In genomic region chr22:41932353-41932752, GRCh38 we compare ENCODE assay signal across 33 cellular contexts. TPM values are rescaled to one million over a fixed set of nuclear protein-coding genes. Genes with fewer than 3 reads are reported as not detected.
A peak's percentile ranks its signal among the peaks of the same experiment; 100 is the strongest.
DNase-seq lines count a peak whose midpoint lies in the region; ATAC-seq and TF ChIP-seq lines count a peak whose summit lies in the region.
"Had no signal": no experiment of that assay in that cellular context is flagged by ENCODE, and none has a peak within 500 bp of the region (broad histone marks: within the 10 kb centered on the region; RNA-seq: fewer than 3 reads in every experiment).

No MANE protein-coding gene starts in this region.

- H3K36me3 ChIP-seq in OCI-LY7 (ENCODE audit: insufficient read depth, low read length) (peaks cover 47% of the 10 kb centered on the region), mesenchymal stem cell (ENCODE audit: control insufficient read depth in 1 of 2, insufficient read depth in 2 of 2, low read depth in 1 of 2, low read length in 2 of 2) (no peaks in the 10 kb centered on the region), tibial artery (no peaks in the 10 kb centered on the region)
- H3K36me3 ChIP-seq: breast epithelium, heart right ventricle, left ventricle myocardium inferior, prostate gland, suprapubic skin had no signal

- peaks cover 0 to 10% of the 10 kb centered on the region in 2 experiments for H3K27me3 ChIP-seq in mesenchymal stem cell (ENCODE audit: control insufficient read depth in 1 of 2, insufficient read depth in 1 of 2, low read length in 2 of 2)
- H3K27me3 ChIP-seq in tibial artery = peaks cover 0 to 10% of the 10 kb centered on the region in 2 donors
- H3K27me3 ChIP-seq: breast epithelium, suprapubic skin had no signal

- H3K4me2 ChIP-seq in OCI-LY7 (ENCODE audit: low read length) = peak overlapping the region; percentile 64
- no peak overlapping the region for H3K4me2 ChIP-seq in mesenchymal stem cell (ENCODE audit: low read length, poor library complexity, severe bottlenecking)
- H3K4me2 ChIP-seq: KMS-11 had no signal

- peaks cover 35% of the 10 kb centered on the region for H3K4me1 Mint-ChIP-seq in stimulated activated naive CD8-positive, alpha-beta T cell treated with anti-CD3 and anti-CD28 coated beads, Interleukin-15, amount 100 ng/mL, for 72 hours

- no peak overlapping the region for H3K4me3 Mint-ChIP-seq in stimulated activated naive CD8-positive, alpha-beta T cell treated with anti-CD3 and anti-CD28 coated beads, Interleukin-15, amount 100 ng/mL, for 72 hours
- H3K4me3 Mint-ChIP-seq: activated CD4-positive, alpha-beta T cell treated with anti-CD3 and anti-CD28 coated beads, Interleukin-2, amount 10 ng/mL, durations not matched to agents 7 days and 5 days; WTC11 had no signal

- H2BK12ac ChIP-seq in mesenchymal stem cell (ENCODE audit: low read length in 2 of 2) = no peak overlapping the region

- no peaks in the 10 kb centered on the region for H3K9me3 Mint-ChIP-seq in stimulated activated naive CD8-positive, alpha-beta T cell treated with anti-CD3 and anti-CD28 coated beads, Interleukin-15, amount 100 ng/mL, for 72 hours
- H3K9me3 Mint-ChIP-seq: activated CD4-positive, alpha-beta T cell treated with anti-CD3 and anti-CD28 coated beads, Interleukin-2, amount 10 ng/mL, durations not matched to agents 7 days and 5 days; activated naive CD4-positive, alpha-beta T cell treated with anti-CD3 and anti-CD28 coated beads, Interleukin-2, amount 50 U/mL, for 72 hours; WTC11 had no signal

- H3K79me1 ChIP-seq in mesenchymal stem cell (replicated peaks; ENCODE audit: low read length, poor library complexity, severe bottlenecking) = no peaks in the 10 kb centered on the region

- H3K9me3 ChIP-seq in OCI-LY7 (ENCODE audit: low read length) (no peaks in the 10 kb centered on the region), mesenchymal stem cell (ENCODE audit: control insufficient read depth, low read length) (no peaks in the 10 kb centered on the region), tibial artery (no peaks in the 10 kb centered on the region)
- H3K9me3 ChIP-seq: breast epithelium, heart right ventricle, left ventricle myocardium inferior, prostate gland, suprapubic skin had no signal

- no peak overlapping the region for H3K18ac ChIP-seq in mesenchymal stem cell (ENCODE audit: low read depth in 1 of 2, low read length in 2 of 2)

- H3K27ac Mint-ChIP-seq in stimulated activated naive CD8-positive, alpha-beta T cell treated with anti-CD3 and anti-CD28 coated beads, Interleukin-15, amount 100 ng/mL, for 72 hours = no peak overlapping the region
- H3K27ac Mint-ChIP-seq: WTC11 had no signal

- H2BK15ac ChIP-seq in mesenchymal stem cell (ENCODE audit: low read depth, poor library complexity, severe bottlenecking) = peak overlapping the region; percentile 2

- POLR2A ChIA-PET in OCI-LY7 (lab: Charles Lee) = no interaction called here

- no peak overlapping the region for H3K9ac ChIP-seq in mesenchymal stem cell (ENCODE audit: low read length)
- H3K9ac ChIP-seq: KMS-11 had no signal

- H3K79me2 ChIP-seq in OCI-LY7 (ENCODE audit: insufficient read depth, low read depth, low read length) = peaks cover 3% of the 10 kb centered on the region; the same call in 1 of the 2 replicates

- no peaks in the 10 kb centered on the region for H4K20me1 ChIP-seq in OCI-LY7 (ENCODE audit: insufficient read depth, low read length)

- H3K9me2 ChIP-seq in OCI-LY7 (ENCODE audit: insufficient read depth, low read length) = no peaks in the 10 kb centered on the region

- H4K91ac ChIP-seq in mesenchymal stem cell (ENCODE audit: low read length) = peak overlapping the region; percentile 18

- no peak overlapping the region for H3K23ac ChIP-seq in mesenchymal stem cell (ENCODE audit: low read length in 2 of 2)

- H4K8ac ChIP-seq in mesenchymal stem cell (ENCODE audit: low read length) = no peak overlapping the region

- WGBS in mesenchymal stem cell = 97% methylated on average over 12 of the region's 12 CpGs

- CTCF ChIA-PET in OCI-LY7 (lab: Charles Lee; ENCODE audit: unreplicated experiment) = no interaction called here

- ATAC-seq in stimulated activated naive CD8-positive, alpha-beta T cell treated with anti-CD3 and anti-CD28 coated beads, Interleukin-15, amount 100 ng/mL, for 72 hours = peak; percentile 7
- no peak for ATAC-seq in stimulated activated naive CD8-positive, alpha-beta T cell treated with anti-CD3 and anti-CD28 coated beads, Interleukin-15, Interleukin-2, amounts not matched to agents 100 U/mL and 50 U/mL, for 24 hours
- no peak for ATAC-seq in HG03460 (IDR thresholded peaks at IDR 0.05; ENCODE audit: unreplicated experiment)
- ATAC-seq: heart right ventricle, sciatic nerve, WTC11 had no signal

- no peak for TF ChIP-seq CTCF in OCI-LY7 (conservative IDR thresholded peaks at IDR 0.05; ENCODE audit: low read length)
- TF ChIP-seq CTCF in tibial artery (IDR thresholded peaks at IDR 0.05) = no peak

- H2AK5ac ChIP-seq in mesenchymal stem cell (ENCODE audit: low read length, severe bottlenecking) = no peak overlapping the region

- H3K27ac ChIP-seq in OCI-LY7 (ENCODE audit: low read depth, low read length, poor library complexity, severe bottlenecking) = peak overlapping the region; percentile 91
- H3K27ac ChIP-seq in mesenchymal stem cell (ENCODE audit: low read length, poor library complexity, severe bottlenecking) = no peak overlapping the region
- no peak overlapping the region for H3K27ac ChIP-seq in tibial artery
- H3K27ac ChIP-seq: breast epithelium, heart right ventricle, KMS-11, left ventricle myocardium inferior, prostate gland, suprapubic skin had no signal

- H3K4me3 ChIP-seq in OCI-LY7 (ENCODE audit: low read depth, low read length, poor library complexity, severe bottlenecking) (no peak overlapping the region), mesenchymal stem cell (ENCODE audit: insufficient read depth in 1 of 2, low read depth in 1 of 2, low read length in 2 of 2) (no peak overlapping the region), tibial artery (no peak overlapping the region)
- H3K4me3 ChIP-seq: breast epithelium, heart right ventricle, left ventricle myocardium inferior, prostate gland, suprapubic skin had no signal

- H2AFZ ChIP-seq in OCI-LY7 (ENCODE audit: low read length) = no peak overlapping the region
- H2AFZ ChIP-seq in mesenchymal stem cell (ENCODE audit: low read depth, low read length) = no peak overlapping the region

- H2BK5ac ChIP-seq in mesenchymal stem cell (ENCODE audit: low read depth, low read length, poor library complexity, severe bottlenecking) = no peak overlapping the region

- H3K14ac ChIP-seq in mesenchymal stem cell (ENCODE audit: low read length in 2 of 2) = no peak overlapping the region

- no peak overlapping the region for H3K4ac ChIP-seq in mesenchymal stem cell (ENCODE audit: low read depth in 1 of 2, low read length in 2 of 2)

- H3K4me1 ChIP-seq in OCI-LY7 (ENCODE audit: insufficient read depth, low read length, poor library complexity, severe bottlenecking) (peaks cover 96% of the 10 kb centered on the region), mesenchymal stem cell (ENCODE audit: control insufficient read depth, insufficient read depth, low read depth, low read length) (no peaks in the 10 kb centered on the region), tibial artery (no peaks in the 10 kb centered on the region)
- H3K4me1 ChIP-seq: breast epithelium, prostate gland, suprapubic skin had no signal

- DNase-seq in stimulated activated naive CD8-positive, alpha-beta T cell treated with anti-CD3 and anti-CD28 coated beads, Interleukin-15, amount 100 ng/mL, for 72 hours = no peak
- no peak for DNase-seq in stimulated activated naive CD8-positive, alpha-beta T cell treated with anti-CD3 and anti-CD28 coated beads, Interleukin-15, Interleukin-2, amounts not matched to agents 100 U/mL and 50 U/mL, for 24 hours
- no peak for DNase-seq in OCI-LY7 (ENCODE audit: low spot score)
- DNase-seq in mesenchymal stem cell = no peak
- DNase-seq in NCI-H2029 treated with DMSO at 0.1 percent for 48 hours (lab: John Stamatoyannopoulos, UW) = no peak
- no peak for DNase-seq in tibial artery
- DNase-seq in COLO668 (lab: John Stamatoyannopoulos, UW; ENCODE audit: unreplicated experiment) = no peak
- DNase-seq: activated CD4-positive, alpha-beta T cell treated with anti-CD3 and anti-CD28 coated beads, Interleukin-2, amount 10 ng/mL, durations not matched to agents 7 days and 5 days; activated effector memory CD4-positive, alpha-beta T cell treated with Interleukin-2 at 50 U/mL for 16 hours; activated T-cell treated with anti-CD3 and anti-CD28 coated beads, Interleukin-2, amount 50 U/mL, for 1 hour; AML-193; DMS53; heart right ventricle; left ventricle myocardium inferior; NCI-H2081; NCI-H2227 treated with DMSO at 0.1 percent for 48 hours; occipital lobe; SIG-M5; stimulated activated CD4-positive, alpha-beta T cell treated with anti-CD3 and anti-CD28 coated beads, Interleukin-12 subunit alpha, Interleukin-12 subunit beta, amount 100 ng/mL, for 4 hours; stimulated activated CD4-positive, alpha-beta T cell treated with anti-CD3 and anti-CD28 coated beads, Interleukin-2, amount 100 ng/mL, for 48 hours had no signal

- H2BK120ac ChIP-seq in mesenchymal stem cell (ENCODE audit: low read depth, low read length) = no peak overlapping the region

- H3K27me3 Mint-ChIP-seq in stimulated activated naive CD8-positive, alpha-beta T cell treated with anti-CD3 and anti-CD28 coated beads, Interleukin-15, amount 100 ng/mL, for 72 hours = peaks cover 9% of the 10 kb centered on the region

- intact Hi-C loops in OCI-LY7 (cut with micrococcal nuclease; ENCODE audit: unreplicated experiment) = no loop called here
- intact Hi-C loops in tibial artery (cut with DNase I; ENCODE audit: low total_unique reads) = no loop called here

- BruUV-seq in OCI-LY7 (replicated peaks; lab: Mats Ljungman, UMichigan) = no TSS peak

RNA-seq across cellular contexts. Expression of gene TNFRSF13C, which starts 5.7 kb away (rescaled TPM):
- total RNA-seq in OCI-LY7 (2014; rRNA removed; shearing (Covaris generic)) = 10.9 and 21.3 TPM in 2 replicates
- 65.0 and 67.8 TPM in 2 replicates for total RNA-seq in OCI-LY7 (2022)
- polyA plus RNA-seq in mesenchymal stem cell (2013, experiment 1 of 2) = 0.22 TPM
- polyA plus RNA-seq in mesenchymal stem cell (2013, experiment 2 of 2) = 0.18 TPM

RNA-seq across cellular contexts. Expression of gene CENPM, which starts 14.6 kb away (rescaled TPM):
- 347 and 354 TPM in 2 replicates for total RNA-seq in OCI-LY7 (2014; rRNA removed; shearing (Covaris generic))
- 189 and 217 TPM in 2 replicates for total RNA-seq in OCI-LY7 (2022)
- 5.6 TPM for polyA plus RNA-seq in mesenchymal stem cell (2013, experiment 1 of 2)
- polyA plus RNA-seq in mesenchymal stem cell (2013, experiment 2 of 2) = 6.6 TPM
- total RNA-seq: sciatic nerve had no signal

RNA-seq across cellular contexts. Expression of gene SHISA8, which starts 17.5 kb away (rescaled TPM):
- not detected in 2 replicates for total RNA-seq in OCI-LY7 (2014; rRNA removed; shearing (Covaris generic))
- 0.61 and 0.74 TPM in 2 replicates for total RNA-seq in OCI-LY7 (2022)
- polyA plus RNA-seq in mesenchymal stem cell (2013, experiment 1 of 2) = not detected
- polyA plus RNA-seq in mesenchymal stem cell (2013, experiment 2 of 2) = not detected
- total RNA-seq: activated CD4-positive, alpha-beta T cell treated with anti-CD3 and anti-CD28 coated beads, Interleukin-2, amount 10 ng/mL, durations not matched to agents 7 days and 5 days; breast epithelium; endothelial cell of umbilical vein; frontal cortex; occipital lobe; prostate gland; suprapubic skin; urinary bladder had no signal
- polyA plus RNA-seq: endothelial cell of umbilical vein, keratinocyte, urinary bladder had no signal

RNA-seq across cellular contexts. Expression of gene SEPTIN3, which starts 36.9 kb away (rescaled TPM):
- total RNA-seq in OCI-LY7 (2014; rRNA removed; shearing (Covaris generic)) = 0.46 and 1.1 TPM in 2 replicates
- 1.9 and 2.1 TPM in 2 replicates for total RNA-seq in OCI-LY7 (2022)
- 0.98 TPM for polyA plus RNA-seq in mesenchymal stem cell (2013, experiment 1 of 2)
- polyA plus RNA-seq in mesenchymal stem cell (2013, experiment 2 of 2) = 1.1 TPM
- total RNA-seq: left ventricle myocardium inferior, myocyte had no signal
